ENCODE assay signal across 15 cellular contexts in the genomic region with DNA sequence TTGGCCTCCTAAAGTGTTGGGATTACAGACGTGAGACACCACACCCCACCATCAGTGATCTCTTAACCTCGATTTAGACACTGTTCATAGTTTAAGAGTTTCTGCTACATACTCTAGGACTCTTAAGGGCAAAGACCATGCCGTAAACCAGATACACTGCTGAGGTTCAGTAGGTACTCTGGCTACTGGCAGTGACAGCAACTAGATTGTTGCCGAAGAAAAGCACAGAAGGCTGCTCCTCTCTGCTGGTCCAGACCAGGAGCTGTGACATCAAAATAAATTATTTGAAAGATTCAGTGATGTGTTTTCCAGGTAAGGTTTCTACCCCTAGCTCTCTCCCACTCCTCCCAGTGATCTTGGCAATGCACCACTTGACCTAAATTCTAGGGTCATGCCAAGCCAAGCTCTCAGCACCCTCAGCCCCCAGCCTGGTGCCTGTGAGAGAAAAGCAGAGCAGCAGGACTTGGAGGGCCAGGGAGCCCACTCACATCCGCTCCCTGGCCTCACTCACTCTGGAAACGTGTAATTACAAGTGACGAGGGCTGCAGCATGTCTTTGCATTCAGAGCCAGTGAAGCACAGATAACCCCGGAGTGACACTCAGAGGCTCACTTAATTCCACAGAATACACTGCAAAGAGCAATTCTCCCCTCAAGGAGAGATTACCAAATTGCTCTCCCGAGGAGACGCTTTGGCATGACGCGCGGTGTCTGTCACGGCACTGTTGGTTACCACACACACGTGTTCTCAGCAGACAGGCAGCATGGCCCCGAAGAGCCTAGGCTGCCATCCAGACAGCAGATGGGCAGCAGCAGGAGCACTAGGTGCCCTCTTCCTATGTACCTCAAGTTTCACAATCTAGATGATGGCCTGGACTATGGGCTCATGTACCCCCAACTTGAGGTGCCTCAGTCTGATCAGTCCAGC.
A peak's percentile ranks its signal among the peaks of the same experiment; 100 is the strongest.
DNase-seq lines count a peak whose midpoint lies in the region; ATAC-seq and TF ChIP-seq lines count a peak whose summit lies in the region.
"Had no signal": no experiment of that assay in that cellular context is flagged by ENCODE, and none has a peak within 500 bp of the region (broad histone marks: within the 10 kb centered on the region; RNA-seq: fewer than 3 reads in every experiment).

No MANE protein-coding gene starts in this region.

- DNase-seq in CD14-positive monocyte (ENCODE audit: low spot score) (peak; percentile 36), SK-N-SH (peak; percentile 92), left ventricle myocardium inferior (peak; percentile 17), retina (peak; percentile 86), RPMI8226 (no peak), GM20000 (ENCODE audit: low spot score) (no peak), NCI-H748 treated with DMSO at 0.1 percent for 48 hours (lab: John Stamatoyannopoulos, UW) (no peak)
- DNase-seq: activated CD8-positive, alpha-beta T cell treated with anti-CD3 and anti-CD28 coated beads, Interleukin-2, amount 10 ng/mL, durations not matched to agents 7 days and 5 days; naive thymus-derived CD4-positive, alpha-beta T cell; NCI-H1417 treated with DMSO at 0.1 percent for 48 hours; NCI-H526; stimulated activated CD4-positive, alpha-beta T cell treated with anti-CD3 and anti-CD28 coated beads, Interleukin-1b, Interleukin-23, amount 100 ng/mL, for 48 hours had no signal

- H3K4me3 Mint-ChIP-seq in CD14-positive monocyte, result no peak overlapping the region
- H3K4me3 Mint-ChIP-seq: activated CD8-positive, alpha-beta T cell treated with anti-CD3 and anti-CD28 coated beads, Interleukin-2, amount 10 ng/mL, durations not matched to agents 7 days and 5 days; naive thymus-derived CD4-positive, alpha-beta T cell had no signal

- peaks cover 0 to 2% (median 0%) of the 10 kb centered on the region in 3 donors for H3K27me3 Mint-ChIP-seq in CD14-positive monocyte (ENCODE audit: low read depth in 3 of 3)
- H3K27me3 Mint-ChIP-seq: naive thymus-derived CD4-positive, alpha-beta T cell had no signal

- H4K20me1 ChIP-seq in SK-N-SH (ENCODE audit: insufficient read depth), result no peaks in the 10 kb centered on the region; the same call in 1 of the 2 replicates

- no peaks in the 10 kb centered on the region for H3K9me3 Mint-ChIP-seq in CD14-positive monocyte
- H3K9me3 Mint-ChIP-seq: naive thymus-derived CD4-positive, alpha-beta T cell had no signal

- no peaks in the 10 kb centered on the region for H3K79me2 ChIP-seq in SK-N-SH (ENCODE audit: insufficient read depth)

- peaks cover 5% of the 10 kb centered on the region for H3K4me1 Mint-ChIP-seq in CD14-positive monocyte

- peak; percentile 62 to 94; a peak in 3 of 4 replicates for TF ChIP-seq EP300 in SK-N-SH (IDR thresholded peaks at IDR 0.05; ENCODE audit: borderline replicate concordance in 1 of 2, low read depth in 1 of 2, low read length in 1 of 2)

- H3K36me3 ChIP-seq in SK-N-SH (replicated peaks in 1 of 2; ENCODE audit: control insufficient read depth in 1 of 2, insufficient read depth in 2 of 2, low read length in 1 of 2) (no peaks in the 10 kb centered on the region), left ventricle myocardium inferior (peaks cover 11% of the 10 kb centered on the region)
- H3K36me3 ChIP-seq: HAP-1, Peyer's patch had no signal

- POLR2A ChIA-PET in SK-N-SH (lab: Yijun Ruan, JAX), result no interaction called here

- TF ChIP-seq CTCF in CD14-positive monocyte (IDR thresholded peaks at IDR 0.05) (no peak), SK-N-SH (IDR thresholded peaks at IDR 0.05) (no peak), left ventricle myocardium inferior (IDR thresholded peaks at IDR 0.05; ENCODE audit: borderline replicate concordance) (no peak), GM20000 (IDR thresholded peaks at IDR 0.05; ENCODE audit: extremely low read depth, missing control alignments) (no peak)

- H3K36me3 Mint-ChIP-seq in CD14-positive monocyte, result no peaks in the 10 kb centered on the region
- H3K36me3 Mint-ChIP-seq: naive thymus-derived CD4-positive, alpha-beta T cell had no signal

- TF ChIP-seq RAD21 in SK-N-SH (IDR thresholded peaks at IDR 0.05; ENCODE audit: low read length), result peak; percentile 15; the same call in 1 of the 2 replicates

- no peak overlapping the region for H2AFZ ChIP-seq in SK-N-SH (ENCODE audit: low read depth)

- 59% methylated on average over 7 of the region's 16 CpGs for WGBS in SK-N-SH (ENCODE audit: low lambda C conversion rate)

- H3K4me1 ChIP-seq in SK-N-SH (ENCODE audit: control insufficient read depth in 1 of 2, insufficient read depth in 2 of 2, low read depth in 1 of 2, low read length in 1 of 2), result peaks cover 8 to 84% of the 10 kb centered on the region in 2 experiments; a peak in 3 of 4 replicates
- H3K4me1 ChIP-seq in left ventricle myocardium inferior, result peaks cover 41% of the 10 kb centered on the region
- H3K4me1 ChIP-seq: HAP-1 had no signal

- H3K27ac ChIP-seq in SK-N-SH (ENCODE audit: low read depth in 2 of 2, low read length in 1 of 2) (peak overlapping the region; percentile 48 to 100; a peak in 3 of 4 replicates), left ventricle myocardium inferior (replicated peaks) (no peak overlapping the region)
- H3K27ac ChIP-seq: Peyer's patch had no signal

- no peak overlapping the region for H3K4me3 ChIP-seq in SK-N-SH (ENCODE audit: low read depth in 2 of 2, low read length in 1 of 2)
- H3K4me3 ChIP-seq in left ventricle myocardium inferior, result no peak overlapping the region
- H3K4me3 ChIP-seq: HAP-1, Peyer's patch had no signal

- H3K4me2 ChIP-seq in SK-N-SH, result no peak overlapping the region

- H3K9ac ChIP-seq in SK-N-SH, result no peak overlapping the region

- peak overlapping the region in 1 of 7 donors; percentile 9 for H3K27ac Mint-ChIP-seq in CD14-positive monocyte
- H3K27ac Mint-ChIP-seq: activated CD8-positive, alpha-beta T cell treated with anti-CD3 and anti-CD28 coated beads, Interleukin-2, amount 10 ng/mL, durations not matched to agents 7 days and 5 days had no signal

- ATAC-seq in GM21381 (IDR thresholded peaks at IDR 0.05; ENCODE audit: unreplicated experiment), result no peak
- ATAC-seq: activated CD8-positive, alpha-beta T cell treated with anti-CD3 and anti-CD28 coated beads, Interleukin-2, amount 10 ng/mL, durations not matched to agents 7 days and 5 days; naive thymus-derived CD4-positive, alpha-beta T cell had no signal

- H3K9me3 ChIP-seq in SK-N-SH, result no peaks in the 10 kb centered on the region
- H3K9me3 ChIP-seq in left ventricle myocardium inferior (replicated peaks), result no peaks in the 10 kb centered on the region
- H3K9me3 ChIP-seq: HAP-1, Peyer's patch had no signal

- intact Hi-C loops in CD14-positive monocyte (cut with micrococcal nuclease) (no loop called here), left ventricle myocardium inferior (cut with micrococcal nuclease) (no loop called here)

- no peaks in the 10 kb centered on the region for H3K27me3 ChIP-seq in SK-N-SH (ENCODE audit: insufficient read depth)
- H3K27me3 ChIP-seq in left ventricle myocardium inferior (ENCODE audit: low read depth), result no peaks in the 10 kb centered on the region
- H3K27me3 ChIP-seq: Peyer's patch had no signal

- CTCF ChIA-PET in SK-N-SH (lab: Yijun Ruan, JAX), result interaction anchor here (0.6 to 32.5 kb wide), 8 partner anchors 14 to 912 kb away, joined by 3 to 630 read pairs (median 4); no protein-coding TSS in a partner anchor

- no peaks in the 10 kb centered on the region for H3K9me2 ChIP-seq in SK-N-SH

- H3F3A ChIP-seq in SK-N-SH (replicated peaks; ENCODE audit: insufficient read depth), result peaks cover 4% of the 10 kb centered on the region

TF ChIP-seq in SK-N-SH, 30 proteins besides CTCF, POLR2A, EP300 and RAD21 (continues in another document):
- TF ChIP-seq GATA2 (CRISPR knock-in tag; IDR thresholded peaks at IDR 0.05), result peak; percentile 93
- TF ChIP-seq, protein P1, sequence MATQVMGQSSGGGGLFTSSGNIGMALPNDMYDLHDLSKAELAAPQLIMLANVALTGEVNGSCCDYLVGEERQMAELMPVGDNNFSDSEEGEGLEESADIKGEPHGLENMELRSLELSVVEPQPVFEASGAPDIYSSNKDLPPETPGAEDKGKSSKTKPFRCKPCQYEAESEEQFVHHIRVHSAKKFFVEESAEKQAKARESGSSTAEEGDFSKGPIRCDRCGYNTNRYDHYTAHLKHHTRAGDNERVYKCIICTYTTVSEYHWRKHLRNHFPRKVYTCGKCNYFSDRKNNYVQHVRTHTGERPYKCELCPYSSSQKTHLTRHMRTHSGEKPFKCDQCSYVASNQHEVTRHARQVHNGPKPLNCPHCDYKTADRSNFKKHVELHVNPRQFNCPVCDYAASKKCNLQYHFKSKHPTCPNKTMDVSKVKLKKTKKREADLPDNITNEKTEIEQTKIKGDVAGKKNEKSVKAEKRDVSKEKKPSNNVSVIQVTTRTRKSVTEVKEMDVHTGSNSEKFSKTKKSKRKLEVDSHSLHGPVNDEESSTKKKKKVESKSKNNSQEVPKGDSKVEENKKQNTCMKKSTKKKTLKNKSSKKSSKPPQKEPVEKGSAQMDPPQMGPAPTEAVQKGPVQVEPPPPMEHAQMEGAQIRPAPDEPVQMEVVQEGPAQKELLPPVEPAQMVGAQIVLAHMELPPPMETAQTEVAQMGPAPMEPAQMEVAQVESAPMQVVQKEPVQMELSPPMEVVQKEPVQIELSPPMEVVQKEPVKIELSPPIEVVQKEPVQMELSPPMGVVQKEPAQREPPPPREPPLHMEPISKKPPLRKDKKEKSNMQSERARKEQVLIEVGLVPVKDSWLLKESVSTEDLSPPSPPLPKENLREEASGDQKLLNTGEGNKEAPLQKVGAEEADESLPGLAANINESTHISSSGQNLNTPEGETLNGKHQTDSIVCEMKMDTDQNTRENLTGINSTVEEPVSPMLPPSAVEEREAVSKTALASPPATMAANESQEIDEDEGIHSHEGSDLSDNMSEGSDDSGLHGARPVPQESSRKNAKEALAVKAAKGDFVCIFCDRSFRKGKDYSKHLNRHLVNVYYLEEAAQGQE (IDR thresholded peaks at IDR 0.05; ENCODE audit: low read depth, low read length), result peak; percentile 26; the same call in 1 of the 2 replicates
- no peak for TF ChIP-seq EZH2phosphoT487 (IDR thresholded peaks at IDR 0.05; ENCODE audit: borderline replicate concordance, low read depth)
- TF ChIP-seq SMC3 (IDR thresholded peaks at IDR 0.05; ENCODE audit: low read depth, low read length), result no peak
- peak; percentile 66 for TF ChIP-seq CHD2 (IDR thresholded peaks at IDR 0.05; ENCODE audit: low read length, partially characterized antibody)
- TF ChIP-seq MXI1 (IDR thresholded peaks at IDR 0.05; ENCODE audit: low read depth, low read length), result peak; percentile 100
- peak; percentile 69; the same call in 1 of the 2 replicates for TF ChIP-seq SIN3A (IDR thresholded peaks at IDR 0.05; ENCODE audit: borderline replicate concordance, low read depth, low read length)
- TF ChIP-seq JUND (IDR thresholded peaks at IDR 0.05), result no peak; the same call in 1 of the 2 replicates
- TF ChIP-seq RCOR1 (IDR thresholded peaks at IDR 0.05; ENCODE audit: low read length), result peak; percentile 97

Comparison
In these comparisons a context has a peak if more than half of its experiments do, and no peak if none do; other contexts are left out.
1. DNase-seq: peak in CD14-positive monocyte (single experiment), SK-N-SH (single experiment), left ventricle myocardium inferior (single experiment) and retina (single experiment); none in RPMI8226 (single experiment), GM20000 (single experiment) and NCI-H748 treated with DMSO at 0.1 percent for 48 hours (single experiment).